In genomic region chr17:7070712-7071111, GRCh38 we compare ENCODE assay signal across 26 cellular contexts. TPM values are rescaled to one million over a fixed set of nuclear protein-coding genes. Genes with fewer than 3 reads are reported as not detected.
A peak's percentile ranks its signal among the peaks of the same experiment; 100 is the strongest.
DNase-seq lines count a peak whose midpoint lies in the region; ATAC-seq, FAIRE-seq and TF ChIP-seq lines count a peak whose summit lies in the region.
"Had no signal": no experiment of that assay in that cellular context is flagged by ENCODE, and none has a peak within 500 bp of the region (broad histone marks: within the 10 kb centered on the region; RNA-seq: fewer than 3 reads in every experiment).

No MANE protein-coding gene starts in this region.

- no peak overlapping the region for H3K4me3 ChIP-seq in H1 (ENCODE audit: extremely low read depth in 1 of 4, insufficient read depth in 2 of 4, low read depth in 3 of 4, low read length in 4 of 4)
- H3K4me3 ChIP-seq in neuronal stem cell (ENCODE audit: low read length in 2 of 2), result peak overlapping the region in 1 of 2 donors; percentile 30
- H3K4me3 ChIP-seq: A549; BLaER1 treated with 17β-estradiol and CSF1 and Interleukin-3, amounts not matched to agents 10 nM and 100 nM; GM12878 had no signal

- H3K9ac ChIP-seq in H1 (replicated peaks in 1 of 4; ENCODE audit: extremely low read depth in 1 of 4, low read depth in 3 of 4, low read length in 3 of 4), result no peak overlapping the region
- H3K9ac ChIP-seq in neuronal stem cell (ENCODE audit: low read depth, low read length, poor library complexity), result no peak overlapping the region
- H3K9ac ChIP-seq: BLaER1 treated with 17β-estradiol and CSF1 and Interleukin-3, amounts not matched to agents 10 nM and 100 nM had no signal

- no peak for TF ChIP-seq EP300 in H1 (IDR thresholded peaks at IDR 0.05; ENCODE audit: borderline replicate concordance in 1 of 2, low read depth in 2 of 2, low read length in 2 of 2)

- H3K14ac ChIP-seq in H1 (ENCODE audit: insufficient read length) (no peak overlapping the region), neuronal stem cell (ENCODE audit: low read length) (peak overlapping the region; percentile 14)

- H3K27ac ChIP-seq in H1 (ENCODE audit: low read depth, low read length), result no peak overlapping the region
- H3K27ac ChIP-seq in neuronal stem cell (replicated peaks; ENCODE audit: low read length), result no peak overlapping the region
- H3K27ac ChIP-seq: 22Rv1; A549; BLaER1 treated with 17β-estradiol and CSF1 and Interleukin-3, amounts not matched to agents 10 nM and 100 nM; C4-2B had no signal

- CTCF ChIA-PET in H1 (lab: Charles Lee; ENCODE audit: partially characterized antibody), result interaction anchor here (0.6 to 1.3 kb wide), 6 partner anchors 19 to 179 kb away, joined by 3 to 4 read pairs (median 3); no protein-coding TSS in a partner anchor

- FAIRE-seq in H1 (lab: Jason Lieb, UNC), result no peak
- FAIRE-seq: A549, D721Med, G401.6, GM12878, GM12892, GM18507 had no signal

- peak overlapping the region; percentile 57 for H4K8ac ChIP-seq in H1 (ENCODE audit: extremely low read depth, insufficient read depth, low read length)
- H4K8ac ChIP-seq in neuronal stem cell (ENCODE audit: low read depth, low read length), result no peak overlapping the region

- DNase-seq in activated effector memory CD4-positive, alpha-beta T cell treated with anti-CD3 and anti-CD28 coated beads, Interleukin-2, amount 50 U/mL, for 16 hours, result peak; percentile 54
- DNase-seq in activated effector memory CD4-positive, alpha-beta T cell treated with Interleukin-2 at 50 U/mL for 16 hours, result no peak
- no peak for DNase-seq in H1 (ENCODE audit: low read depth in 1 of 2, low spot score in 2 of 2)
- DNase-seq in neuronal stem cell (ENCODE audit: low spot score), result no peak
- DNase-seq in GM03348 (ENCODE audit: low spot score), result no peak
- DNase-seq in cerebellar nuclear complex (lab: John Stamatoyannopoulos, UW), result no peak
- DNase-seq: AML-193; Caco-2; Calu3; CD4-positive, alpha-beta T cell; CD8-positive, alpha-beta T cell; DMS79 treated with DMSO at 0.1 percent for 48 hours; GF-D8 had no signal

- no peak for TF ChIP-seq CTCF in H1 (IDR thresholded peaks at IDR 0.05; ENCODE audit: control extremely low read depth in 1 of 3, insufficient read depth in 1 of 3, low read depth in 1 of 3, low read length in 3 of 3)

- H2BK12ac ChIP-seq in H1 (ENCODE audit: low read depth, low read length) (no peak overlapping the region), neuronal stem cell (ENCODE audit: low read length) (no peak overlapping the region)

- H3K9me3 ChIP-seq in H1 (ENCODE audit: insufficient read depth in 2 of 2, low read depth in 1 of 2, low read length in 1 of 2) (peaks cover 16 to 21% of the 10 kb centered on the region in 2 experiments), neuronal stem cell (replicated peaks in 1 of 2; ENCODE audit: control insufficient read depth in 2 of 2, insufficient read depth in 1 of 2, low read depth in 1 of 2, low read length in 2 of 2) (peaks cover 2 to 9% of the 10 kb centered on the region in 2 donors)
- H3K9me3 ChIP-seq: Caco-2 had no signal

- H2AK5ac ChIP-seq in H1 (ENCODE audit: low read depth, low read length), result no peak overlapping the region
- H2AK5ac ChIP-seq in neuronal stem cell (ENCODE audit: low read depth, low read length), result peak overlapping the region; percentile 19

- H4K20me1 ChIP-seq in H1 (replicated peaks in 1 of 2; ENCODE audit: control insufficient read depth in 1 of 2, insufficient read depth in 2 of 2, low read length in 2 of 2), result no peaks in the 10 kb centered on the region
- H4K20me1 ChIP-seq: BLaER1 treated with 17β-estradiol and CSF1 and Interleukin-3, amounts not matched to agents 10 nM and 100 nM had no signal

- H3K4ac ChIP-seq in H1 (replicated peaks; ENCODE audit: insufficient read length, low read depth, low read length), result no peak overlapping the region
- no peak overlapping the region for H3K4ac ChIP-seq in neuronal stem cell (ENCODE audit: low read length)

- H3K4me1 ChIP-seq in H1 (replicated peaks in 1 of 4; ENCODE audit: control insufficient read depth in 3 of 4, insufficient read depth in 4 of 4, low read length in 3 of 4) (no peaks in the 10 kb centered on the region), neuronal stem cell (ENCODE audit: control insufficient read depth in 2 of 2, insufficient read depth in 1 of 2, low read depth in 1 of 2, low read length in 2 of 2) (no peaks in the 10 kb centered on the region)
- H3K4me1 ChIP-seq: A549, Caco-2 had no signal

- no peak overlapping the region for H2BK20ac ChIP-seq in H1 (ENCODE audit: low read length)

- H2BK5ac ChIP-seq in H1 (ENCODE audit: low read depth, low read length), result no peak overlapping the region
- H2BK5ac ChIP-seq in neuronal stem cell (ENCODE audit: low read length), result no peak overlapping the region

- no peaks in the 10 kb centered on the region for H3K36me3 ChIP-seq in H1 (ENCODE audit: control insufficient read depth in 2 of 4, insufficient read depth in 4 of 4, low read length in 3 of 4)
- H3K36me3 ChIP-seq in neuronal stem cell (replicated peaks in 1 of 2; ENCODE audit: control insufficient read depth in 2 of 2, insufficient read depth in 2 of 2, low read length in 2 of 2), result no peaks in the 10 kb centered on the region

- ATAC-seq in GM21529 (IDR thresholded peaks at IDR 0.05; ENCODE audit: unreplicated experiment), result no peak
- ATAC-seq: A549; CD8-positive, alpha-beta T cell; GM12878 had no signal

- POLR2A ChIA-PET in H1 (lab: Charles Lee; ENCODE audit: partially characterized antibody), result interaction anchor here (0.6 to 1.6 kb wide), 2 partner anchors 10 to 33 kb away, joined by 3 to 5 read pairs; partner anchors contain the start of gene CLEC10A

- no peak overlapping the region for H4K5ac ChIP-seq in H1 (ENCODE audit: insufficient read length, low read depth, low read length)

- H3K79me1 ChIP-seq in H1 (ENCODE audit: low read depth, low read length) (no peaks in the 10 kb centered on the region), neuronal stem cell (ENCODE audit: low read depth, low read length) (peaks cover 1% of the 10 kb centered on the region)

- no peaks in the 10 kb centered on the region for H3K79me2 ChIP-seq in H1 (ENCODE audit: control insufficient read depth in 1 of 2, insufficient read depth in 2 of 2, low read length in 2 of 2)

- H2AFZ ChIP-seq in H1 (ENCODE audit: low read length) (no peak overlapping the region), neuronal stem cell (ENCODE audit: low read length) (no peak overlapping the region)

- no peak overlapping the region for H2BK120ac ChIP-seq in H1 (replicated peaks; ENCODE audit: low read depth, low read length)
- no peak overlapping the region for H2BK120ac ChIP-seq in neuronal stem cell (ENCODE audit: low read depth, low read length)

- no peak overlapping the region for H3K56ac ChIP-seq in H1 (replicated peaks; ENCODE audit: insufficient read length, low read depth, low read length)

- H3K27me3 ChIP-seq in H1 (replicated peaks in 1 of 4; ENCODE audit: control insufficient read depth in 3 of 4, extremely low read depth in 1 of 4, insufficient read depth in 3 of 4, low read length in 3 of 4), result no peaks in the 10 kb centered on the region
- H3K27me3 ChIP-seq in neuronal stem cell (ENCODE audit: control insufficient read depth in 3 of 3, insufficient read depth in 3 of 3, low read depth in 1 of 3, low read length in 3 of 3), result peaks cover 0 to 14% (median 0%) of the 10 kb centered on the region in 3 experiments
- H3K27me3 ChIP-seq: BLaER1 treated with 17β-estradiol and CSF1 and Interleukin-3, amounts not matched to agents 10 nM and 100 nM had no signal

- no peak for TF ChIP-seq RAD21 in H1 (IDR thresholded peaks at IDR 0.05 in 1 of 2, conservative IDR thresholded peaks at IDR 0.05 in 1 of 2; ENCODE audit: low read depth in 2 of 2, low read length in 2 of 2)

- no peaks in the 10 kb centered on the region for H3K23me2 ChIP-seq in H1 (ENCODE audit: low read depth, low read length)

- H3K18ac ChIP-seq in H1 (ENCODE audit: extremely low read depth, low read length) (no peak overlapping the region), neuronal stem cell (ENCODE audit: low read length) (peak overlapping the region; percentile 69)

- WGBS in H1 (ENCODE audit: extremely low coverage in 1 of 2, insufficient coverage in 1 of 2, insufficient read length in 1 of 2, insufficient replicate concordance in 2 of 2, low coverage in 1 of 2, low lambda C conversion rate in 2 of 2, missing lambda C conversion rate in 1 of 2), 2 experiments, result 100% methylated on average over 3 of the region's 3 CpGs; no CpG with 5 or more reads in 1 of the 2 experiments
- WGBS in neuronal stem cell (ENCODE audit: extremely low coverage in 2 of 2, insufficient read length in 2 of 2, insufficient replicate concordance in 1 of 2), 2 donors, result no CpG with 5 or more reads among the region's 3 CpGs

- TF ChIP-seq POLR2A in H1 (IDR thresholded peaks at IDR 0.05; ENCODE audit: control extremely low read depth in 1 of 2, low read depth in 2 of 2, low read length in 2 of 2), result no peak

- no peak overlapping the region for H4K91ac ChIP-seq in H1 (replicated peaks; ENCODE audit: insufficient read length, low read length)
- H4K91ac ChIP-seq in neuronal stem cell (ENCODE audit: low read depth, low read length, poor library complexity), result no peak overlapping the region

- no peak overlapping the region for H3K4me2 ChIP-seq in H1 (ENCODE audit: insufficient read depth in 1 of 2, low read depth in 2 of 2, low read length in 2 of 2)
- H3K4me2 ChIP-seq in neuronal stem cell (ENCODE audit: insufficient read depth, low read length, poor library complexity, severe bottlenecking), result no peak overlapping the region
- H3K4me2 ChIP-seq: A549; BLaER1 treated with 17β-estradiol and CSF1 and Interleukin-3, amounts not matched to agents 10 nM and 100 nM had no signal

- no peak overlapping the region for H2BK15ac ChIP-seq in H1 (ENCODE audit: low read length)
- H2BK15ac ChIP-seq in neuronal stem cell (ENCODE audit: low read length), result no peak overlapping the region

- H3K23ac ChIP-seq in H1 (ENCODE audit: insufficient read length) (no peak overlapping the region), neuronal stem cell (ENCODE audit: low read depth, low read length, poor library complexity) (peak overlapping the region; percentile 44)

RNA-seq across cellular contexts. Expression of gene CLEC10A, which starts 9.3 kb away (rescaled TPM):
- total RNA-seq in H1 (2021; fragmentation: NEBNext Ultra II Directional; extraction: Animal tissue kit (Norgen Biotek cat#: 25700)), result not detected in 2 replicates
- 0.17 TPM in 1 of 2 replicates, not detected in the other for polyA plus RNA-seq in H1 (2011; rRNA removed)
- not detected for polyA plus RNA-seq in H1 (2011; cell fraction: cytosol; rRNA removed)
- polyA plus RNA-seq in H1 (2011; cell fraction: nucleus; rRNA removed), result not detected
- polyA plus RNA-seq in H1 (2012, experiment 1 of 2), result not detected in 4 replicates
- polyA plus RNA-seq in H1 (2012, experiment 2 of 2), result not detected
- polyA plus RNA-seq in H1 (2013, experiment 1 of 2), result not detected
- polyA plus RNA-seq in H1 (2013, experiment 2 of 2), result not detected
- polyA minus RNA-seq in H1 (2011; rRNA and poly(A)+ RNA removed), result not detected in 2 replicates
- polyA minus RNA-seq in H1 (2011; cell fraction: cytosol; rRNA and poly(A)+ RNA removed), result not detected
- not detected for polyA minus RNA-seq in H1 (2011; cell fraction: nucleus; rRNA and poly(A)+ RNA removed)
- not detected for polyA plus RNA-seq in neuronal stem cell (2013, experiment 1 of 2)
- polyA plus RNA-seq in neuronal stem cell (2013, experiment 2 of 2), result not detected
- total RNA-seq: A172; B cell; Caco-2; Calu3; CD8-positive, alpha-beta T cell; GM12878 had no signal
- polyA plus RNA-seq: A549, BJ, GM12878 had no signal

RNA-seq across cellular contexts. Expression of gene SLC16A11, which starts 26.8 kb away (rescaled TPM):
- total RNA-seq in H1 (2021; fragmentation: NEBNext Ultra II Directional; extraction: Animal tissue kit (Norgen Biotek cat#: 25700)), result 0.35 and 0.67 TPM in 2 replicates
- 0.39 and 0.85 TPM in 2 replicates for polyA plus RNA-seq in H1 (2011; rRNA removed)
- 0.47 TPM for polyA plus RNA-seq in H1 (2011; cell fraction: cytosol; rRNA removed)
- 2.1 TPM for polyA plus RNA-seq in H1 (2011; cell fraction: nucleus; rRNA removed)
- 0.19 to 0.96 TPM (median 0.62 TPM) in 4 replicates for polyA plus RNA-seq in H1 (2012, experiment 1 of 2)
- polyA plus RNA-seq in H1 (2012, experiment 2 of 2), result 0.34 TPM
- polyA plus RNA-seq in H1 (2013, experiment 1 of 2), result 0.65 TPM
- 0.57 TPM for polyA plus RNA-seq in H1 (2013, experiment 2 of 2)
- polyA minus RNA-seq in H1 (2011; rRNA and poly(A)+ RNA removed), result 0.10 TPM in 1 of 2 replicates, not detected in the other
- polyA minus RNA-seq in H1 (2011; cell fraction: cytosol; rRNA and poly(A)+ RNA removed), result not detected
- 0.90 TPM for polyA minus RNA-seq in H1 (2011; cell fraction: nucleus; rRNA and poly(A)+ RNA removed)
- polyA plus RNA-seq in neuronal stem cell (2013, experiment 1 of 2), result 0.04 TPM
- polyA plus RNA-seq in neuronal stem cell (2013, experiment 2 of 2), result 0.03 TPM
- total RNA-seq: A172, Calu3 had no signal
- polyA plus RNA-seq: A549, BJ had no signal

RNA-seq across cellular contexts. Expression of gene SLC16A13, which starts 34.9 kb away (rescaled TPM):
- total RNA-seq in H1 (2021; fragmentation: NEBNext Ultra II Directional; extraction: Animal tissue kit (Norgen Biotek cat#: 25700)), result 4.7 and 5.8 TPM in 2 replicates
- 5.4 and 7.7 TPM in 2 replicates for polyA plus RNA-seq in H1 (2011; rRNA removed)
- 2.0 TPM for polyA plus RNA-seq in H1 (2011; cell fraction: cytosol; rRNA removed)
- 5.5 TPM for polyA plus RNA-seq in H1 (2011; cell fraction: nucleus; rRNA removed)
- polyA plus RNA-seq in H1 (2012, experiment 1 of 2), result 3.7 to 6.5 TPM (median 5.0 TPM) in 4 replicates
- 5.2 TPM for polyA plus RNA-seq in H1 (2012, experiment 2 of 2)
- 6.3 TPM for polyA plus RNA-seq in H1 (2013, experiment 1 of 2)
- polyA plus RNA-seq in H1 (2013, experiment 2 of 2), result 7.1 TPM
- polyA minus RNA-seq in H1 (2011; rRNA and poly(A)+ RNA removed), result 5.3 and 6.2 TPM in 2 replicates
- polyA minus RNA-seq in H1 (2011; cell fraction: cytosol; rRNA and poly(A)+ RNA removed), result 2.1 TPM
- polyA minus RNA-seq in H1 (2011; cell fraction: nucleus; rRNA and poly(A)+ RNA removed), result 8.0 TPM
- 3.0 TPM for polyA plus RNA-seq in neuronal stem cell (2013, experiment 1 of 2)
- 3.4 TPM for polyA plus RNA-seq in neuronal stem cell (2013, experiment 2 of 2)

RNA-seq across cellular contexts. Expression of gene ASGR2, which starts 43.9 kb away (rescaled TPM):
- total RNA-seq in H1 (2021; fragmentation: NEBNext Ultra II Directional; extraction: Animal tissue kit (Norgen Biotek cat#: 25700)), result not detected in 2 replicates
- polyA plus RNA-seq in H1 (2011; rRNA removed), result 0.61 and 0.91 TPM in 2 replicates
- 0.49 TPM for polyA plus RNA-seq in H1 (2011; cell fraction: cytosol; rRNA removed)
- 0.51 TPM for polyA plus RNA-seq in H1 (2011; cell fraction: nucleus; rRNA removed)
- polyA plus RNA-seq in H1 (2012, experiment 1 of 2), result 0.52 to 0.74 TPM (median 0.57 TPM) in 3 of 4 replicates, not detected in the other
- polyA plus RNA-seq in H1 (2012, experiment 2 of 2), result not detected
- 0.20 TPM for polyA plus RNA-seq in H1 (2013, experiment 1 of 2)
- 0.11 TPM for polyA plus RNA-seq in H1 (2013, experiment 2 of 2)
- polyA minus RNA-seq in H1 (2011; rRNA and poly(A)+ RNA removed), result not detected in 2 replicates
- not detected for polyA minus RNA-seq in H1 (2011; cell fraction: cytosol; rRNA and poly(A)+ RNA removed)
- not detected for polyA minus RNA-seq in H1 (2011; cell fraction: nucleus; rRNA and poly(A)+ RNA removed)
- not detected for polyA plus RNA-seq in neuronal stem cell (2013, experiment 1 of 2)
- polyA plus RNA-seq in neuronal stem cell (2013, experiment 2 of 2), result 0.03 TPM
- total RNA-seq: A172; B cell; Calu3; CD8-positive, alpha-beta T cell; GM12878 had no signal
- polyA plus RNA-seq: BJ, GM12878 had no signal

RNA-seq across cellular contexts. Expression of gene BCL6B, which starts 47.9 kb away (rescaled TPM):
- total RNA-seq in H1 (2021; fragmentation: NEBNext Ultra II Directional; extraction: Animal tissue kit (Norgen Biotek cat#: 25700)), result 7.4 and 8.7 TPM in 2 replicates
- polyA plus RNA-seq in H1 (2011; rRNA removed), result 6.6 and 7.0 TPM in 2 replicates
- 3.5 TPM for polyA plus RNA-seq in H1 (2011; cell fraction: cytosol; rRNA removed)
- 10.1 TPM for polyA plus RNA-seq in H1 (2011; cell fraction: nucleus; rRNA removed)
- 8.1 to 10.9 TPM (median 8.9 TPM) in 4 replicates for polyA plus RNA-seq in H1 (2012, experiment 1 of 2)
- polyA plus RNA-seq in H1 (2012, experiment 2 of 2), result 8.4 TPM
- 5.3 TPM for polyA plus RNA-seq in H1 (2013, experiment 1 of 2)
- 4.8 TPM for polyA plus RNA-seq in H1 (2013, experiment 2 of 2)
- 3.6 and 6.1 TPM in 2 replicates for polyA minus RNA-seq in H1 (2011; rRNA and poly(A)+ RNA removed)
- 4.3 TPM for polyA minus RNA-seq in H1 (2011; cell fraction: cytosol; rRNA and poly(A)+ RNA removed)
- polyA minus RNA-seq in H1 (2011; cell fraction: nucleus; rRNA and poly(A)+ RNA removed), result 8.0 TPM
- polyA plus RNA-seq in neuronal stem cell (2013, experiment 1 of 2), result 3.1 TPM
- polyA plus RNA-seq in neuronal stem cell (2013, experiment 2 of 2), result 2.8 TPM
- total RNA-seq: Caco-2; Calu3; CD4-positive, alpha-beta T cell; CD8-positive, alpha-beta T cell had no signal
- polyA plus RNA-seq: BJ had no signal
